1 cellular context compared by ENCODE assay signal in the genomic region with DNA sequence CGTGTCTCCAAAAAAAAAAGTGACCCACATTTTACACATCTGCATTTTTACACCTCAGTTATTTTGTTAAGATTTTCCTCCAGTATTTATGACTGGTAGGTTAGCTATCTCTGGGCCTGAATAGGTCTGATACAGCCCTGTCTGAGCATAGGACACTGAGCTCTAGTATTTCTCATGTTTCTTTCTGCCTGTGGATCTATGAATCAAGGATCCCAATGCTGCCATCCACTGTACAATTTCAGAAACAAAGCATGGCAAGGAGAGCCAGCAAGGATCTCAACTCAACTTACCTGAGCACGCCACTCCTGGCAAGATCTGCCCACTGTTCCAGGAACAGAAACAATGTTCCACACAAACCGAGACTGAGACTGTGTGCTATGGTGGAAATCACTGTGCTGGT.
TF ChIP-seq lines count a peak whose summit lies in the region.

No MANE protein-coding gene starts in this region.

TF ChIP-seq in H1, 55 proteins besides CTCF, POLR2A, EP300 and RAD21:
- no peak for TF ChIP-seq KDM5A (IDR thresholded peaks at IDR 0.05; ENCODE audit: low read length)
- TF ChIP-seq SIRT6 (IDR thresholded peaks at IDR 0.05; ENCODE audit: low read length) = no peak
- no peak for TF ChIP-seq CEBPB (IDR thresholded peaks at IDR 0.05; ENCODE audit: low read depth, low read length)
- TF ChIP-seq, protein P1, sequence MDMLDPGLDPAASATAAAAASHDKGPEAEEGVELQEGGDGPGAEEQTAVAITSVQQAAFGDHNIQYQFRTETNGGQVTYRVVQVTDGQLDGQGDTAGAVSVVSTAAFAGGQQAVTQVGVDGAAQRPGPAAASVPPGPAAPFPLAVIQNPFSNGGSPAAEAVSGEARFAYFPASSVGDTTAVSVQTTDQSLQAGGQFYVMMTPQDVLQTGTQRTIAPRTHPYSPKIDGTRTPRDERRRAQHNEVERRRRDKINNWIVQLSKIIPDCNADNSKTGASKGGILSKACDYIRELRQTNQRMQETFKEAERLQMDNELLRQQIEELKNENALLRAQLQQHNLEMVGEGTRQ (IDR thresholded peaks at IDR 0.05; ENCODE audit: low read length) = no peak
- TF ChIP-seq POU5F1 (IDR thresholded peaks at IDR 0.05; ENCODE audit: low read depth, low read length) = no peak
- TF ChIP-seq RXRA (IDR thresholded peaks at IDR 0.05; ENCODE audit: insufficient read depth, low read depth, low read length) = no peak
- no peak for TF ChIP-seq CHD2 (IDR thresholded peaks at IDR 0.05; ENCODE audit: low read length)
- TF ChIP-seq TBP (IDR thresholded peaks at IDR 0.05; ENCODE audit: low read depth, low read length) = no peak
- no peak for TF ChIP-seq GTF2F1 (IDR thresholded peaks at IDR 0.05; ENCODE audit: borderline replicate concordance, low read depth, low read length)
- TF ChIP-seq RBBP5 (IDR thresholded peaks at IDR 0.05; ENCODE audit: borderline replicate concordance, low read depth, low read length) = no peak
- TF ChIP-seq CBX8 (IDR thresholded peaks at IDR 0.05; ENCODE audit: borderline replicate concordance, low read depth, low read length) = no peak
- TF ChIP-seq SRF (IDR thresholded peaks at IDR 0.05; ENCODE audit: low read depth, low read length) = no peak
